Comparison of ENCODE assay signal across 8 cellular contexts in the genomic region with DNA sequence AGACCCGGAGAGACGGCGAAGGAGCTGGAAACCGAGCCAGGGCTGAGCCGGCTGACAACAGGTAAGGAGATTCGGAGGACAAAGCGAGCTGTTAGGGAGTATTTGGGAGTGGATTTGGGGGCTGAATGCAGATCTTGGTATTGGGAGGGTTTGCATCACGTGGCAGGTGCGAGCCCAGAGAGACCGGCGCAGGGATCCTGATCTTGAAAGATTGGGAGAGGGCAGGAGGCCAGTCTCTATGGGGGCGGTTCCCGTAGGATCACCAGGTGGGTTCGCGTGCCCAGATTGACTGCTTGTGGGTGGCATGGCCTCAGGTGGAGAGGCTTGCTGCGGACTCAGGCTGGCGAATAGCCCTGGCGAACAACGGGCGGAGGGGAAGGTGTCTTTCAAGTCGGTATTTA. TPM values are rescaled to one million over a fixed set of nuclear protein-coding genes. Genes with fewer than 3 reads are reported as not detected.
DNase-seq lines count a peak whose midpoint lies in the region; ATAC-seq and TF ChIP-seq lines count a peak whose summit lies in the region.

No MANE protein-coding gene starts in this region.

- H3K36me3 ChIP-seq in breast epithelium, result peaks cover 6% of the 10 kb centered on the region

- no peaks in the 10 kb centered on the region for H3K27me3 Mint-ChIP-seq in activated T-cell treated with anti-CD3 and anti-CD28 coated beads, Interleukin-2, amount 50 U/mL, for 4 hours (ENCODE audit: low read depth)
- H3K27me3 Mint-ChIP-seq in memory B cell (peaks cover 2% of the 10 kb centered on the region), type B pancreatic cell (peaks cover 16% of the 10 kb centered on the region)

- no peaks in the 10 kb centered on the region for H3K9me3 Mint-ChIP-seq in activated T-cell treated with anti-CD3 and anti-CD28 coated beads, Interleukin-2, amount 50 U/mL, for 4 hours
- H3K9me3 Mint-ChIP-seq in memory B cell (peaks cover 1% of the 10 kb centered on the region), type B pancreatic cell (no peaks in the 10 kb centered on the region)

- H3K4me3 Mint-ChIP-seq in activated T-cell treated with anti-CD3 and anti-CD28 coated beads, Interleukin-2, amount 50 U/mL, for 4 hours, result peak overlapping the region; percentile 84
- H3K4me3 Mint-ChIP-seq in memory B cell (peak overlapping the region; percentile 85), type B pancreatic cell (peak overlapping the region; percentile 92)

- no peak for ATAC-seq in activated T-cell treated with anti-CD3 and anti-CD28 coated beads, Interleukin-2, amount 50 U/mL, for 4 hours
- no peak for ATAC-seq in memory B cell (ENCODE audit: low read depth)
- ATAC-seq in HG03378 (IDR thresholded peaks at IDR 0.05; ENCODE audit: unreplicated experiment), result no peak

- no peaks in the 10 kb centered on the region for H3K27me3 ChIP-seq in breast epithelium

- DNase-seq in activated T-cell treated with anti-CD3 and anti-CD28 coated beads, Interleukin-2, amount 50 U/mL, for 4 hours, result no peak
- DNase-seq in activated T-cell treated with anti-CD3 and anti-CD28 coated beads for 4 hours (no peak), breast epithelium (ENCODE audit: low spot score in 2 of 2) (peak; percentile 56 to 60), memory B cell (ENCODE audit: low spot score in 2 of 2) (no peak), type B pancreatic cell (ENCODE audit: extremely low spot score, unreplicated experiment) (no peak), NCI-H2227 treated with DMSO at 0.1 percent for 48 hours (lab: John Stamatoyannopoulos, UW) (no peak), activated gamma-delta T cell treated with Interleukin-2 at 50 U/mL for 16 hours (no peak)

- no peak for TF ChIP-seq CTCF in breast epithelium (IDR thresholded peaks at IDR 0.05)
- TF ChIP-seq CTCF in type B pancreatic cell (conservative IDR thresholded peaks at IDR 0.05), result no peak

- peaks cover 0 to 6% of the 10 kb centered on the region in 2 donors for H3K4me1 ChIP-seq in breast epithelium

- TF ChIP-seq POLR2A in breast epithelium (IDR thresholded peaks at IDR 0.05), result no peak

- intact Hi-C loops in breast epithelium (cut with DNase I; ENCODE audit: low total_unique reads), result no loop called here

- H3K4me3 ChIP-seq in breast epithelium, result peak overlapping the region; percentile 43 to 75 (median 59)

- peaks cover 26% of the 10 kb centered on the region for H3K4me1 Mint-ChIP-seq in activated T-cell treated with anti-CD3 and anti-CD28 coated beads, Interleukin-2, amount 50 U/mL, for 4 hours (ENCODE audit: low read depth)
- H3K4me1 Mint-ChIP-seq in memory B cell, result peaks cover 14% of the 10 kb centered on the region
- peaks cover 22% of the 10 kb centered on the region for H3K4me1 Mint-ChIP-seq in type B pancreatic cell (ENCODE audit: unreplicated experiment)

- peak overlapping the region; percentile 76 for H3K27ac Mint-ChIP-seq in memory B cell
- peak overlapping the region; percentile 85 for H3K27ac Mint-ChIP-seq in type B pancreatic cell

- peak overlapping the region; percentile 85 to 91 for H3K27ac ChIP-seq in breast epithelium

- no peaks in the 10 kb centered on the region for H3K9me3 ChIP-seq in breast epithelium

- peaks cover 2% of the 10 kb centered on the region for H3K36me3 Mint-ChIP-seq in activated T-cell treated with anti-CD3 and anti-CD28 coated beads, Interleukin-2, amount 50 U/mL, for 4 hours (ENCODE audit: insufficient read depth)
- H3K36me3 Mint-ChIP-seq in memory B cell, result peaks cover 5% of the 10 kb centered on the region
- H3K36me3 Mint-ChIP-seq in type B pancreatic cell, result peaks cover 5% of the 10 kb centered on the region

RNA-seq across cellular contexts. Expression of gene CIART, which starts 0.2 kb away (rescaled TPM):
- total RNA-seq in activated T-cell treated with anti-CD3 and anti-CD28 coated beads, Interleukin-2, amount 50 U/mL, for 4 hours, result 1 to 10 TPM; 2.0 to 2.3 (median 2.3) TPM
- 1 to 10 TPM; 2.6 to 7.4 (median 4.3) TPM for total RNA-seq in breast epithelium
- 1.4 and 5.1 TPM in 2 replicates for total RNA-seq in type B pancreatic cell (ENCODE audit: low replicate concordance)

RNA-seq across cellular contexts. Expression of gene C1orf54, which starts 10.0 kb away (rescaled TPM):
- under 1 TPM; 0.38 to 0.58 (median 0.40) TPM for total RNA-seq in activated T-cell treated with anti-CD3 and anti-CD28 coated beads, Interleukin-2, amount 50 U/mL, for 4 hours
- total RNA-seq in breast epithelium, result 10 to 100 TPM in 2 of 3 donors, 1 to 10 TPM in 1; 9.4 to 24.3 (median 13.6) TPM
- total RNA-seq in type B pancreatic cell (ENCODE audit: low replicate concordance), result 3.8 and 29.6 TPM in 2 replicates

RNA-seq across cellular contexts. Expression of gene MRPS21, which starts 11.1 kb away (rescaled TPM):
- 10 to 100 TPM; 76.1 to 80.5 (median 79.4) TPM for total RNA-seq in activated T-cell treated with anti-CD3 and anti-CD28 coated beads, Interleukin-2, amount 50 U/mL, for 4 hours
- 10 to 100 TPM; 40.5 to 55.1 (median 45.1) TPM for total RNA-seq in breast epithelium
- 81.7 and 84.4 TPM in 2 replicates for total RNA-seq in type B pancreatic cell (ENCODE audit: low replicate concordance)

RNA-seq across cellular contexts. Expression of gene APH1A, which starts 13.7 kb away (rescaled TPM):
- 100 to 1,000 TPM; 121 to 124 (median 123) TPM for total RNA-seq in activated T-cell treated with anti-CD3 and anti-CD28 coated beads, Interleukin-2, amount 50 U/mL, for 4 hours
- total RNA-seq in breast epithelium, result 100 to 1,000 TPM in 2 of 3 donors, 10 to 100 TPM in 1; 86.9 to 138 (median 104) TPM
- 148 and 174 TPM in 2 replicates for total RNA-seq in type B pancreatic cell (ENCODE audit: low replicate concordance)

RNA-seq across cellular contexts. Expression of gene CA14, which starts 25.0 kb away (rescaled TPM):
- total RNA-seq in activated T-cell treated with anti-CD3 and anti-CD28 coated beads, Interleukin-2, amount 50 U/mL, for 4 hours, result not detected
- total RNA-seq in breast epithelium (not detected), type B pancreatic cell (ENCODE audit: low replicate concordance) (0.43 and 42.9 TPM in 2 replicates)

Comparison
In these comparisons a context has a peak if more than half of its experiments do, and no peak if none do; other contexts are left out.
1. DNase-seq: peak in breast epithelium (2 of 2); none in activated T-cell treated with anti-CD3 and anti-CD28 coated beads, Interleukin-2, amount 50 U/mL, for 4 hours (single experiment), activated T-cell treated with anti-CD3 and anti-CD28 coated beads for 4 hours (single experiment), memory B cell (0 of 2), type B pancreatic cell (single experiment), NCI-H2227 treated with DMSO at 0.1 percent for 48 hours (single experiment) and activated gamma-delta T cell treated with Interleukin-2 at 50 U/mL for 16 hours (single experiment).
2. Peak in every context shown above with its lines, with median percentiles within 50 percentile points of each other: H3K4me3 Mint-ChIP-seq.